Comparison of ENCODE assay signal across 1 cellular context in the genomic region with DNA sequence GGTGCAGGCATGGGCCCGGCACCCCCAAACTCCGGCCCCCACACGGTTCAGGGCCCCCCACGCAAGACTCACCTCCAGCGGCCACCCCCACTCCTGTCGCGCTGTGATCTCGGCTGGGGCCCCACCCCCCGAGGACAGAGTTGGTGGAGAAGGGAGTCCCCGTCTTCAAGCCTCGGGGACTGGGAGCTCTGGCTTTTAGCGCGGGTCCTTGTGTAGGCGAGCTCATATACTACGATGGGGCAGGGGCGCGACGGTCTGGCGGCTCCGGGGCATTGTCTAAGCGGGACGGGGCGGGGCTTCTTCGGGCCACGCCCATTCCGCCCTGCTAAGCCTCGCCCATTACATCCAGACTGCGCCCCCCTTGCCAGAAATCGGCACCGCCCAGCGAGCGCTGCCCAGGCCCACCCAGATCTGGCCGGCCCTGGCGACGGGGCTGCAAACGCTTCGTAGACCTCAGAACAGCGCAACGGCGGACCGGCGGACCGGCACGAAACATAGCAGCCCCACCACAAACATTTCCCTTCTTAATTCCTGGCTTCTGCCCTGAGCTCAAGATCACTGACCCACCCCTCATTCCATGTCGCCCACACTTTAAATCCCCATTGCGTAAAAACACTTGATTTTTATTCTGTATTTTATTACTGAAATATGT.
TF ChIP-seq lines count a peak whose summit lies in the region.

No MANE protein-coding gene starts in this region.

TF ChIP-seq in HepG2, 621 proteins besides CTCF, POLR2A, EP300 and RAD21 (continued from another document):
- TF ChIP-seq, protein P1, sequence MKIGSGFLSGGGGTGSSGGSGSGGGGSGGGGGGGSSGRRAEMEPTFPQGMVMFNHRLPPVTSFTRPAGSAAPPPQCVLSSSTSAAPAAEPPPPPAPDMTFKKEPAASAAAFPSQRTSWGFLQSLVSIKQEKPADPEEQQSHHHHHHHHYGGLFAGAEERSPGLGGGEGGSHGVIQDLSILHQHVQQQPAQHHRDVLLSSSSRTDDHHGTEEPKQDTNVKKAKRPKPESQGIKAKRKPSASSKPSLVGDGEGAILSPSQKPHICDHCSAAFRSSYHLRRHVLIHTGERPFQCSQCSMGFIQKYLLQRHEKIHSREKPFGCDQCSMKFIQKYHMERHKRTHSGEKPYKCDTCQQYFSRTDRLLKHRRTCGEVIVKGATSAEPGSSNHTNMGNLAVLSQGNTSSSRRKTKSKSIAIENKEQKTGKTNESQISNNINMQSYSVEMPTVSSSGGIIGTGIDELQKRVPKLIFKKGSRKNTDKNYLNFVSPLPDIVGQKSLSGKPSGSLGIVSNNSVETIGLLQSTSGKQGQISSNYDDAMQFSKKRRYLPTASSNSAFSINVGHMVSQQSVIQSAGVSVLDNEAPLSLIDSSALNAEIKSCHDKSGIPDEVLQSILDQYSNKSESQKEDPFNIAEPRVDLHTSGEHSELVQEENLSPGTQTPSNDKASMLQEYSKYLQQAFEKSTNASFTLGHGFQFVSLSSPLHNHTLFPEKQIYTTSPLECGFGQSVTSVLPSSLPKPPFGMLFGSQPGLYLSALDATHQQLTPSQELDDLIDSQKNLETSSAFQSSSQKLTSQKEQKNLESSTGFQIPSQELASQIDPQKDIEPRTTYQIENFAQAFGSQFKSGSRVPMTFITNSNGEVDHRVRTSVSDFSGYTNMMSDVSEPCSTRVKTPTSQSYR (CRISPR knock-in tag; IDR thresholded peaks at IDR 0.05; ENCODE audit: borderline replicate concordance), result no peak; the same call in 1 of the 2 replicates
- TF ChIP-seq GABPB1 (CRISPR knock-in tag; IDR thresholded peaks at IDR 0.05) (peak; percentile 59; the same call in 1 of the 2 replicates), ZNF543 (CRISPR knock-in tag; IDR thresholded peaks at IDR 0.05) (no peak), LCORL (IDR thresholded peaks at IDR 0.05) (no peak), LCORL (CRISPR knock-in tag; IDR thresholded peaks at IDR 0.05) (no peak), PAXIP1 (CRISPR knock-in tag; conservative IDR thresholded peaks at IDR 0.05) (peak; percentile 2; the same call in 1 of the 2 replicates), BCL6 (CRISPR knock-in tag; IDR thresholded peaks at IDR 0.05) (no peak), ATF5 (CRISPR knock-in tag; IDR thresholded peaks at IDR 0.05; ENCODE audit: low read depth) (no peak), ZNF616 (CRISPR knock-in tag; IDR thresholded peaks at IDR 0.05; ENCODE audit: low read depth) (peak; percentile 79; the same call in 1 of the 2 replicates), MED1 (CRISPR knock-in tag; IDR thresholded peaks at IDR 0.05) (peak; percentile 29), ZNF629 (CRISPR knock-in tag; conservative IDR thresholded peaks at IDR 0.05) (no peak), DMAP1 (CRISPR knock-in tag; IDR thresholded peaks at IDR 0.05) (no peak), FOXC1 (CRISPR knock-in tag; IDR thresholded peaks at IDR 0.05; ENCODE audit: borderline replicate concordance) (no peak), ZNF563 (CRISPR knock-in tag; IDR thresholded peaks at IDR 0.05) (peak; percentile 83), NRL (CRISPR knock-in tag; IDR thresholded peaks at IDR 0.05; ENCODE audit: borderline replicate concordance) (0 out of 2 replicates have a peak, but pooled peaks have one; percentile 33), MEIS2 (CRISPR knock-in tag; IDR thresholded peaks at IDR 0.05) (0 out of 2 replicates have a peak, but pooled peaks have one; percentile 43), ZFP90 (CRISPR knock-in tag; IDR thresholded peaks at IDR 0.05; ENCODE audit: borderline replicate concordance) (no peak), HNRNPL (IDR thresholded peaks at IDR 0.05; ENCODE audit: low read depth, low read length) (peak; percentile 88; the same call in 1 of the 2 replicates), HNRNPK (IDR thresholded peaks at IDR 0.05; ENCODE audit: low read depth, low read length, poor library complexity, severe bottlenecking) (peak; percentile 87), TBX2 (CRISPR knock-in tag; IDR thresholded peaks at IDR 0.05; ENCODE audit: borderline replicate concordance) (peak; percentile 89), CCDC6 (CRISPR knock-in tag; IDR thresholded peaks at IDR 0.05) (peak; percentile 95; the same call in 1 of the 2 replicates), SNRNP70 (IDR thresholded peaks at IDR 0.05; ENCODE audit: low read depth, low read length) (peak; percentile 82; the same call in 1 of the 2 replicates)
- TF ChIP-seq, protein P2, sequence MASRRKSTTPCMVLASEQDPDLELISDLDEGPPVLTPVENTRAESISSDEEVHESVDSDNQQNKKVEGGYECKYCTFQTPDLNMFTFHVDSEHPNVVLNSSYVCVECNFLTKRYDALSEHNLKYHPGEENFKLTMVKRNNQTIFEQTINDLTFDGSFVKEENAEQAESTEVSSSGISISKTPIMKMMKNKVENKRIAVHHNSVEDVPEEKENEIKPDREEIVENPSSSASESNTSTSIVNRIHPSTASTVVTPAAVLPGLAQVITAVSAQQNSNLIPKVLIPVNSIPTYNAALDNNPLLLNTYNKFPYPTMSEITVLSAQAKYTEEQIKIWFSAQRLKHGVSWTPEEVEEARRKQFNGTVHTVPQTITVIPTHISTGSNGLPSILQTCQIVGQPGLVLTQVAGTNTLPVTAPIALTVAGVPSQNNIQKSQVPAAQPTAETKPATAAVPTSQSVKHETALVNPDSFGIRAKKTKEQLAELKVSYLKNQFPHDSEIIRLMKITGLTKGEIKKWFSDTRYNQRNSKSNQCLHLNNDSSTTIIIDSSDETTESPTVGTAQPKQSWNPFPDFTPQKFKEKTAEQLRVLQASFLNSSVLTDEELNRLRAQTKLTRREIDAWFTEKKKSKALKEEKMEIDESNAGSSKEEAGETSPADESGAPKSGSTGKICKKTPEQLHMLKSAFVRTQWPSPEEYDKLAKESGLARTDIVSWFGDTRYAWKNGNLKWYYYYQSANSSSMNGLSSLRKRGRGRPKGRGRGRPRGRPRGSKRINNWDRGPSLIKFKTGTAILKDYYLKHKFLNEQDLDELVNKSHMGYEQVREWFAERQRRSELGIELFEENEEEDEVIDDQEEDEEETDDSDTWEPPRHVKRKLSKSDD (CRISPR knock-in tag; IDR thresholded peaks at IDR 0.05; ENCODE audit: low read depth), result peak; percentile 64; the same call in 1 of the 2 replicates
